ENCODE assay signal across 27 cellular contexts in the genomic region with DNA sequence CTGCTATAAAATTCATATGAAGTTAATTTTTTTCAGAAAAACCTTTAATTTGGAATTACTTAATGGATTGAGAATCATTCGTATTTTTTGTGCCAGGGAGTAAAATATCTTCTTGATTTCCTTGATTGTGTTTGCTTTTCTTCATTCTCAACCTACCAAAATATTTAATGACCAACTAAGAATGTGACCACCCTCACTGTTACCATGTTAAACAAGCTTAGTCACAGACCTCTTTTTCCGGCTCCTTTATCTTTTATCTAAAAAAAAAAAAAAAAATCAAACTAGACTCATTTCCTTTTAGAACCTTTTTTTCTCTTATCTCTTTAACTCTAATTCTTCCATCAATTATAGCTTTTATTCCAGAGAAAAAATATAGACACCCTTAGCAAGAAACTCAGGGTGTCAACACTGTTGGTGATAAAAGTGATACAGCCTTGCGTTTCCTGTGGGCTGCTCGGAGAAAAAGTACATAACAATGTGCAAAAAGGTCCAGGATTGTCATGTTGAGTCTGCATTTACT. TPM values are rescaled to one million over a fixed set of nuclear protein-coding genes. Genes with fewer than 3 reads are reported as not detected.
"Had no signal": no experiment of that assay in that cellular context is flagged by ENCODE, and none has a peak within 500 bp of the region (broad histone marks: within the 10 kb centered on the region; RNA-seq: fewer than 3 reads in every experiment).

No MANE protein-coding gene starts in this region.

- H3K4me3 ChIP-seq: colonic mucosa, mucosa of descending colon, neural progenitor cell, right lobe of liver, thoracic aorta, upper lobe of left lung had no signal

- ATAC-seq: activated CD8-positive, alpha-beta memory T cell treated with anti-CD3 and anti-CD28 coated beads, Interleukin-2, amount 10 ng/mL, durations not matched to agents 7 days and 5 days; activated T-helper 17 cell treated with anti-CD3 and anti-CD28 coated beads, Interleukin-2, amount 50 U/mL, for 72 hours; esophagus mucosa; mucosa of descending colon; right lobe of liver; stimulated activated effector memory CD8-positive, alpha-beta T cell treated with anti-CD3 and anti-CD28 coated beads, Interleukin-12 subunit alpha, Interleukin-12 subunit beta, amount 100 ng/mL, for 72 hours had no signal

- H3K4me2 ChIP-seq: neural progenitor cell had no signal

- H3K9me3 Mint-ChIP-seq: central memory CD8-positive, alpha-beta T cell; stimulated activated effector memory CD8-positive, alpha-beta T cell treated with anti-CD3 and anti-CD28 coated beads, Interleukin-12 subunit alpha, Interleukin-12 subunit beta, amount 100 ng/mL, for 72 hours had no signal

- H3K4me3 Mint-ChIP-seq: activated B cell treated with CpG ODN at 0.5 μM for 24 hours; activated CD4-positive, alpha-beta memory T cell treated with anti-CD3 and anti-CD28 coated beads for 36 hours; activated CD8-positive, alpha-beta memory T cell treated with anti-CD3 and anti-CD28 coated beads, Interleukin-2, amount 10 ng/mL, durations not matched to agents 7 days and 5 days; activated naive CD8-positive, alpha-beta T cell treated with anti-CD3 and anti-CD28 coated beads for 36 hours; activated T-helper 17 cell treated with anti-CD3 and anti-CD28 coated beads, Interleukin-2, amount 50 U/mL, for 72 hours; brain; central memory CD8-positive, alpha-beta T cell; immature natural killer cell; naive B cell; neural progenitor cell; stimulated activated effector memory CD8-positive, alpha-beta T cell treated with anti-CD3 and anti-CD28 coated beads, Interleukin-12 subunit alpha, Interleukin-12 subunit beta, amount 100 ng/mL, for 72 hours had no signal

- H3K27me3 Mint-ChIP-seq: activated B cell treated with CpG ODN at 0.5 μM for 24 hours had no signal

- H3K36me3 Mint-ChIP-seq: activated CD4-positive, alpha-beta memory T cell treated with anti-CD3 and anti-CD28 coated beads for 36 hours; activated CD8-positive, alpha-beta memory T cell treated with anti-CD3 and anti-CD28 coated beads, Interleukin-2, amount 10 ng/mL, durations not matched to agents 7 days and 5 days; activated naive CD8-positive, alpha-beta T cell treated with anti-CD3 and anti-CD28 coated beads for 36 hours; brain; immature natural killer cell; naive B cell; neural progenitor cell; stimulated activated effector memory CD8-positive, alpha-beta T cell treated with anti-CD3 and anti-CD28 coated beads, Interleukin-12 subunit alpha, Interleukin-12 subunit beta, amount 100 ng/mL, for 72 hours had no signal

- H3K9ac ChIP-seq: neural progenitor cell had no signal

- FAIRE-seq: small intestine had no signal

- H2AFZ ChIP-seq: neural progenitor cell had no signal

- H3K27me3 ChIP-seq: colonic mucosa, neural progenitor cell, right lobe of liver, upper lobe of left lung had no signal

- H3K4me1 ChIP-seq: colonic mucosa, neural progenitor cell, right lobe of liver, upper lobe of left lung had no signal

- H3K9me3 ChIP-seq: colonic mucosa, mucosa of descending colon, right lobe of liver, thoracic aorta, upper lobe of left lung had no signal

- H3K27ac Mint-ChIP-seq: activated B cell treated with CpG ODN at 0.5 μM for 24 hours; activated CD4-positive, alpha-beta memory T cell treated with anti-CD3 and anti-CD28 coated beads for 36 hours; activated CD8-positive, alpha-beta memory T cell treated with anti-CD3 and anti-CD28 coated beads, Interleukin-2, amount 10 ng/mL, durations not matched to agents 7 days and 5 days; activated naive CD8-positive, alpha-beta T cell treated with anti-CD3 and anti-CD28 coated beads for 36 hours; activated T-helper 17 cell treated with anti-CD3 and anti-CD28 coated beads, Interleukin-2, amount 50 U/mL, for 72 hours; brain; immature natural killer cell; naive B cell; neural progenitor cell; stimulated activated effector memory CD8-positive, alpha-beta T cell treated with anti-CD3 and anti-CD28 coated beads, Interleukin-12 subunit alpha, Interleukin-12 subunit beta, amount 100 ng/mL, for 72 hours had no signal

- H3K4me1 Mint-ChIP-seq: activated B cell treated with CpG ODN at 0.5 μM for 24 hours; activated CD8-positive, alpha-beta memory T cell treated with anti-CD3 and anti-CD28 coated beads, Interleukin-2, amount 10 ng/mL, durations not matched to agents 7 days and 5 days; activated naive CD8-positive, alpha-beta T cell treated with anti-CD3 and anti-CD28 coated beads for 36 hours; activated T-helper 17 cell treated with anti-CD3 and anti-CD28 coated beads, Interleukin-2, amount 50 U/mL, for 72 hours; brain; central memory CD8-positive, alpha-beta T cell; immature natural killer cell; naive B cell; neural progenitor cell; stimulated activated effector memory CD8-positive, alpha-beta T cell treated with anti-CD3 and anti-CD28 coated beads, Interleukin-12 subunit alpha, Interleukin-12 subunit beta, amount 100 ng/mL, for 72 hours had no signal

- H3K27ac ChIP-seq: colonic mucosa, neural progenitor cell, right lobe of liver, thoracic aorta, upper lobe of left lung had no signal

- H3K36me3 ChIP-seq: colonic mucosa, neural progenitor cell, right lobe of liver, thoracic aorta, upper lobe of left lung had no signal

- DNase-seq: activated B cell treated with CpG ODN at 0.5 μM for 24 hours; activated CD4-positive, alpha-beta memory T cell treated with anti-CD3 and anti-CD28 coated beads for 36 hours; activated CD4-positive, alpha-beta T cell treated with anti-CD3 and anti-CD28 coated beads for 4 hours; activated CD8-positive, alpha-beta memory T cell treated with anti-CD3 and anti-CD28 coated beads, Interleukin-2, amount 10 ng/mL, durations not matched to agents 7 days and 5 days; activated naive CD4-positive, alpha-beta T cell; activated naive CD8-positive, alpha-beta T cell treated with anti-CD3 and anti-CD28 coated beads for 36 hours; activated T-cell treated with anti-CD3 and anti-CD28 coated beads, Interleukin-2, amount 50 U/mL, for 1 hour; amniotic stem cell; colonic mucosa; effector CD4-positive, alpha-beta T cell; immature natural killer cell; mesenchymal stem cell; mucosa of descending colon; naive B cell; right lobe of liver; small intestine; stimulated activated CD4-positive, alpha-beta T cell treated with anti-CD3 and anti-CD28 coated beads, Interleukin-4, amount 100 ng/mL, for 24 hours; upper lobe of left lung had no signal

RNA-seq across cellular contexts. Expression of a gene that starts 20.6 kb away (rescaled TPM):
- total RNA-seq: activated B cell treated with CpG ODN at 0.5 μM for 24 hours; activated naive CD8-positive, alpha-beta T cell treated with anti-CD3 and anti-CD28 coated beads for 36 hours; esophagus mucosa; osteocyte; pulmonary artery endothelial cell had no signal
